37 cellular contexts compared by ENCODE assay signal in the genomic region with DNA sequence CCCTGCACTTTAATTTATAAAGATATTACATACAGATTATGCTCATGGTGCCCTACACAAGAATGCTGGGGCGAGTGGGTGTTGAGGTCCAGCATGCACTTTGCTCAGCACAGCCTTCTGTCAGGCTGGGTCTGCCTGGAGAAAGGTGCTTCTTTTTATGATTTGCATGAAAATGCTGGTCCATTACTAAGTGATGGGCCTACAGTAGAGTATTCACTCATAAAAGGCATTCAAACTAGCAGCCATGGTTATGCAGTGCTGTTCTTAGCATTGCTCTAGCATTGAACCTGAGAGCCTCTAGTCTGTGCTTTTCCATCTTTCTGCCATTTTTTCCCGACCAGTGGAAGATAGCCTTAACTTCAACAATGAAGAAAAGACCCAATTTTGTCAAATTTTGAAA.
"Had no signal": no experiment of that assay in that cellular context is flagged by ENCODE, and none has a peak within 500 bp of the region (broad histone marks: within the 10 kb centered on the region; RNA-seq: fewer than 3 reads in every experiment).

No MANE protein-coding gene starts in this region.

- H3K4me3 Mint-ChIP-seq: activated CD4-positive, alpha-beta memory T cell treated with anti-CD3 and anti-CD28 coated beads for 36 hours; activated CD4-positive, alpha-beta T cell treated with anti-CD3 and anti-CD28 coated beads for 36 hours; activated CD4-positive, alpha-beta T cell treated with anti-CD3 and anti-CD28 coated beads, Interleukin-2, amount 10 ng/mL, durations not matched to agents 24 days and 14 days; activated CD8-positive, alpha-beta memory T cell treated with anti-CD3 and anti-CD28 coated beads, Interleukin-2, amount 10 ng/mL, durations not matched to agents 7 days and 5 days; activated CD8-positive, alpha-beta T cell treated with anti-CD3 and anti-CD28 coated beads, Interleukin-2, amount 10 ng/mL, durations not matched to agents 7 days and 5 days; activated naive CD4-positive, alpha-beta T cell treated with anti-CD3 and anti-CD28 coated beads for 36 hours; activated naive CD4-positive, alpha-beta T cell treated with anti-CD3 and anti-CD28 coated beads, Interleukin-2, amount 50 U/mL, for 24 hours; activated naive CD8-positive, alpha-beta T cell treated with anti-CD3 and anti-CD28 coated beads for 36 hours; activated naive CD8-positive, alpha-beta T cell treated with anti-CD3 and anti-CD28 coated beads, Interleukin-2, amount 50 U/mL, for 24 hours; activated T-helper 1 cell treated with anti-CD3 and anti-CD28 coated beads, Interleukin-12 subunit alpha, Interleukin-12 subunit beta, Interleukin-2, Interleukin-4 antibody, amounts not matched to agents 30 ng/mL and 10 ng/mL and 1 ng/mL, durations not matched to agents 14 hours and 24 hours and 36 hours; central memory CD8-positive, alpha-beta T cell; dendritic cell treated with granulocyte-macrophage colony-stimulating factor and Interleukin-4, amounts not matched to agents 40 ng/mL and 50 ng/mL, for 4 days; endodermal cell; T-helper 17 cell; T-helper 2 cell treated with Interferon-gamma antibody and Interleukin-4, amounts not matched to agents 5 μg/mL and 100 μg/mL, for 36 hours had no signal

- H3K27ac Mint-ChIP-seq: activated CD4-positive, alpha-beta memory T cell treated with anti-CD3 and anti-CD28 coated beads for 36 hours; activated CD4-positive, alpha-beta T cell treated with anti-CD3 and anti-CD28 coated beads for 36 hours; activated CD4-positive, alpha-beta T cell treated with anti-CD3 and anti-CD28 coated beads, Interleukin-2, amount 10 ng/mL, durations not matched to agents 24 days and 14 days; activated CD8-positive, alpha-beta memory T cell treated with anti-CD3 and anti-CD28 coated beads, Interleukin-2, amount 10 ng/mL, durations not matched to agents 7 days and 5 days; activated CD8-positive, alpha-beta T cell treated with anti-CD3 and anti-CD28 coated beads, Interleukin-2, amount 10 ng/mL, durations not matched to agents 7 days and 5 days; activated naive CD4-positive, alpha-beta T cell treated with anti-CD3 and anti-CD28 coated beads for 36 hours; activated naive CD4-positive, alpha-beta T cell treated with anti-CD3 and anti-CD28 coated beads, Interleukin-2, amount 50 U/mL, for 24 hours; activated naive CD8-positive, alpha-beta T cell treated with anti-CD3 and anti-CD28 coated beads for 36 hours; activated naive CD8-positive, alpha-beta T cell treated with anti-CD3 and anti-CD28 coated beads, Interleukin-2, amount 50 U/mL, for 24 hours; activated T-helper 1 cell treated with anti-CD3 and anti-CD28 coated beads, Interleukin-12 subunit alpha, Interleukin-12 subunit beta, Interleukin-2, Interleukin-4 antibody, amounts not matched to agents 30 ng/mL and 10 ng/mL and 1 ng/mL, durations not matched to agents 14 hours and 24 hours and 36 hours; activated T-helper 2 cell treated with anti-CD3 and anti-CD28 coated beads, Interferon-gamma antibody, Interleukin-2, Interleukin-4, amounts not matched to agents 10 μg/mL and 5 μg/mL and 100 μg/mL, durations not matched to agents 14 hours and 24 hours and 36 hours; dendritic cell treated with granulocyte-macrophage colony-stimulating factor and Interleukin-4, amounts not matched to agents 40 ng/mL and 50 ng/mL, for 4 days; endodermal cell; T-helper 17 cell; T-helper 2 cell treated with Interferon-gamma antibody and Interleukin-4, amounts not matched to agents 5 μg/mL and 100 μg/mL, for 36 hours had no signal

- DNase-seq: activated CD4-positive, alpha-beta memory T cell treated with anti-CD3 and anti-CD28 coated beads for 36 hours; activated CD4-positive, alpha-beta T cell treated with anti-CD3 and anti-CD28 coated beads for 36 hours; activated CD4-positive, alpha-beta T cell treated with anti-CD3 and anti-CD28 coated beads, Interleukin-2, amount 10 ng/mL, durations not matched to agents 24 days and 14 days; activated CD4-positive, CD25-positive, alpha-beta regulatory T cell; activated CD4-positive, CD25-positive, alpha-beta regulatory T cell treated with anti-CD3 and anti-CD28 coated beads, Interleukin-2, amount 50 U/mL, for 72 hours; activated CD8-positive, alpha-beta memory T cell treated with anti-CD3 and anti-CD28 coated beads, Interleukin-2, amount 10 ng/mL, durations not matched to agents 7 days and 5 days; activated CD8-positive, alpha-beta memory T cell treated with anti-CD3 and anti-CD28 coated beads, Interleukin-2, amount 50 U/mL, for 4 hours; activated CD8-positive, alpha-beta T cell treated with anti-CD3 and anti-CD28 coated beads, Interleukin-2, amount 10 ng/mL, durations not matched to agents 7 days and 5 days; activated effector memory CD4-positive, alpha-beta T cell treated with anti-CD3 and anti-CD28 coated beads, Interleukin-2, amount 50 U/mL, for 16 hours; activated naive CD4-positive, alpha-beta T cell treated with anti-CD3 and anti-CD28 coated beads for 36 hours; activated naive CD8-positive, alpha-beta T cell treated with anti-CD3 and anti-CD28 coated beads for 36 hours; activated naive CD8-positive, alpha-beta T cell treated with anti-CD3 and anti-CD28 coated beads, Interleukin-2, amount 50 U/mL, for 24 hours; activated T-cell treated with anti-CD3 and anti-CD28 coated beads, Interleukin-2, amount 50 U/mL, for 1 hour; activated T-cell treated with anti-CD3 and anti-CD28 coated beads, Interleukin-2, amount 50 U/mL, for 48 hours; adrenal gland; amygdala; aorta; body of pancreas; dorsolateral prefrontal cortex; effector memory CD4-positive, alpha-beta T cell; endodermal cell; foreskin keratinocyte; glutamatergic neuron; T-helper 1 cell; T-helper 17 cell; T1000; WERI-Rb-1 had no signal

- ATAC-seq: activated CD4-positive, alpha-beta T cell treated with anti-CD3 and anti-CD28 coated beads for 36 hours; activated CD8-positive, alpha-beta memory T cell treated with anti-CD3 and anti-CD28 coated beads, Interleukin-2, amount 10 ng/mL, durations not matched to agents 7 days and 5 days; activated CD8-positive, alpha-beta T cell treated with anti-CD3 and anti-CD28 coated beads, Interleukin-2, amount 10 ng/mL, durations not matched to agents 7 days and 5 days; activated naive CD8-positive, alpha-beta T cell treated with anti-CD3 and anti-CD28 coated beads, Interleukin-2, amount 50 U/mL, for 24 hours; body of pancreas; foreskin keratinocyte; heart left ventricle; T-helper 17 cell had no signal

- H3K4me3 ChIP-seq: adrenal gland, body of pancreas, coronary artery, dorsolateral prefrontal cortex, esophagus muscularis mucosa, gastrocnemius medialis, heart left ventricle had no signal

- H3K27ac ChIP-seq: adrenal gland, body of pancreas, coronary artery, dorsolateral prefrontal cortex, esophagus muscularis mucosa, foreskin keratinocyte, heart left ventricle, WERI-Rb-1 had no signal

- H3K36me3 ChIP-seq: adrenal gland, esophagus muscularis mucosa, gastrocnemius medialis, heart left ventricle, WERI-Rb-1 had no signal

- H3K27me3 ChIP-seq: adrenal gland, body of pancreas, dorsolateral prefrontal cortex, esophagus muscularis mucosa, foreskin keratinocyte, gastrocnemius medialis, heart left ventricle had no signal

- H3K9me3 ChIP-seq: adrenal gland, gastrocnemius medialis had no signal

- H3K4me1 Mint-ChIP-seq: activated CD4-positive, alpha-beta T cell treated with anti-CD3 and anti-CD28 coated beads for 36 hours; activated CD4-positive, alpha-beta T cell treated with anti-CD3 and anti-CD28 coated beads, Interleukin-2, amount 10 ng/mL, durations not matched to agents 24 days and 14 days; activated naive CD4-positive, alpha-beta T cell treated with anti-CD3 and anti-CD28 coated beads, Interleukin-2, amount 50 U/mL, for 24 hours; central memory CD8-positive, alpha-beta T cell; T-helper 17 cell had no signal

- H3K27me3 Mint-ChIP-seq: activated CD4-positive, alpha-beta memory T cell treated with anti-CD3 and anti-CD28 coated beads for 36 hours; activated CD4-positive, alpha-beta T cell treated with anti-CD3 and anti-CD28 coated beads for 36 hours; activated CD4-positive, alpha-beta T cell treated with anti-CD3 and anti-CD28 coated beads, Interleukin-2, amount 10 ng/mL, durations not matched to agents 24 days and 14 days; activated CD8-positive, alpha-beta memory T cell treated with anti-CD3 and anti-CD28 coated beads, Interleukin-2, amount 10 ng/mL, durations not matched to agents 7 days and 5 days; activated naive CD4-positive, alpha-beta T cell treated with anti-CD3 and anti-CD28 coated beads, Interleukin-2, amount 50 U/mL, for 24 hours; activated naive CD8-positive, alpha-beta T cell treated with anti-CD3 and anti-CD28 coated beads for 36 hours; central memory CD8-positive, alpha-beta T cell; dendritic cell treated with granulocyte-macrophage colony-stimulating factor and Interleukin-4, amounts not matched to agents 40 ng/mL and 50 ng/mL, for 4 days; T-helper 17 cell had no signal

- H3K9me3 Mint-ChIP-seq: activated T-helper 1 cell treated with anti-CD3 and anti-CD28 coated beads, Interleukin-12 subunit alpha, Interleukin-12 subunit beta, Interleukin-2, Interleukin-4 antibody, amounts not matched to agents 30 ng/mL and 10 ng/mL and 1 ng/mL, durations not matched to agents 14 hours and 24 hours and 36 hours; central memory CD8-positive, alpha-beta T cell had no signal

- H3K4me1 ChIP-seq: adrenal gland, esophagus muscularis mucosa, foreskin keratinocyte had no signal
